In genomic region chr2:88711331-88711730, GRCh38 we compare ENCODE assay signal across 22 cellular contexts. TPM values are rescaled to one million over a fixed set of nuclear protein-coding genes. Genes with fewer than 3 reads are reported as not detected.
A peak's percentile ranks its signal among the peaks of the same experiment; 100 is the strongest.
DNase-seq lines count a peak whose midpoint lies in the region; ATAC-seq, FAIRE-seq and TF ChIP-seq lines count a peak whose summit lies in the region.
"Had no signal": no experiment of that assay in that cellular context is flagged by ENCODE, and none has a peak within 500 bp of the region (broad histone marks: within the 10 kb centered on the region; RNA-seq: fewer than 3 reads in every experiment).

No MANE protein-coding gene starts in this region.

- H3K27me3 ChIP-seq in small intestine (ENCODE audit: control insufficient read depth in 2 of 2, insufficient read depth in 2 of 2, low read length in 2 of 2) (no peaks in the 10 kb centered on the region), left ventricle myocardium inferior (ENCODE audit: low read depth) (no peaks in the 10 kb centered on the region)
- H3K27me3 ChIP-seq: BLaER1 had no signal

- H3K4me1 ChIP-seq in small intestine (ENCODE audit: control insufficient read depth in 2 of 2, insufficient read depth in 1 of 2, low read depth in 1 of 2, low read length in 1 of 2): peaks cover 0 to 7% of the 10 kb centered on the region in 2 donors
- peaks cover 53% of the 10 kb centered on the region for H3K4me1 ChIP-seq in left ventricle myocardium inferior
- H3K4me1 ChIP-seq: BLaER1 had no signal

- no peaks in the 10 kb centered on the region for H3K4me1 Mint-ChIP-seq in activated T-cell treated with anti-CD3 and anti-CD28 coated beads, Interleukin-2, amount 50 U/mL, for 72 hours (ENCODE audit: low read depth)
- peaks cover 8% of the 10 kb centered on the region for H3K4me1 Mint-ChIP-seq in CD14-positive monocyte
- H3K4me1 Mint-ChIP-seq: B cell had no signal

- H3K4me3 ChIP-seq in small intestine (ENCODE audit: low read depth in 1 of 2, low read length in 2 of 2) (no peak overlapping the region), left ventricle myocardium inferior (no peak overlapping the region)
- H3K4me3 ChIP-seq: BLaER1, GM12878, GM23338 had no signal

- peak overlapping the region; percentile 29 for H3K27ac Mint-ChIP-seq in activated T-cell treated with anti-CD3 and anti-CD28 coated beads, Interleukin-2, amount 50 U/mL, for 72 hours
- no peak overlapping the region for H3K27ac Mint-ChIP-seq in CD14-positive monocyte
- H3K27ac Mint-ChIP-seq: B cell, GM23338, H9 had no signal

- H3K36me3 ChIP-seq in small intestine (ENCODE audit: control insufficient read depth in 2 of 2, insufficient read depth in 2 of 2, low read length in 2 of 2) (no peaks in the 10 kb centered on the region), left ventricle myocardium inferior (no peaks in the 10 kb centered on the region)

- H3K27ac ChIP-seq in small intestine (ENCODE audit: low read depth in 1 of 2, low read length in 1 of 2) (no peak overlapping the region), left ventricle myocardium inferior (replicated peaks) (no peak overlapping the region)
- H3K27ac ChIP-seq: 22Rv1, BLaER1, C4-2B had no signal

- no peak for DNase-seq in activated T-cell treated with anti-CD3 and anti-CD28 coated beads, Interleukin-2, amount 50 U/mL, for 72 hours
- no peak for DNase-seq in activated T-cell treated with anti-CD3 and anti-CD28 coated beads, Interleukin-2, amount 50 U/mL, for 1 hour
- DNase-seq in erythroblast (lab: John Stamatoyannopoulos, UW) (peak; percentile 25 to 82), small intestine (peak; percentile 23), CD14-positive monocyte (ENCODE audit: low spot score) (no peak), left ventricle myocardium inferior (no peak)
- DNase-seq: CD4-positive, alpha-beta memory T cell; DMS153; DND-41; H9 had no signal

- H3K27me3 Mint-ChIP-seq in activated T-cell treated with anti-CD3 and anti-CD28 coated beads, Interleukin-2, amount 50 U/mL, for 72 hours (ENCODE audit: low read depth): no peaks in the 10 kb centered on the region
- H3K27me3 Mint-ChIP-seq in CD14-positive monocyte (ENCODE audit: low read depth in 3 of 3): peaks cover 0 to 2% (median 0%) of the 10 kb centered on the region in 3 donors
- H3K27me3 Mint-ChIP-seq: B cell; CD4-positive, alpha-beta memory T cell had no signal

- intact Hi-C loops in CD14-positive monocyte (cut with micrococcal nuclease): no loop called here
- intact Hi-C loops in left ventricle myocardium inferior (cut with micrococcal nuclease): no loop called here

- FAIRE-seq in small intestine (lab: Jason Lieb, UNC): no peak
- FAIRE-seq: A204.1, G401.6, GM12878, GM19239 had no signal

- H3K36me3 Mint-ChIP-seq in activated T-cell treated with anti-CD3 and anti-CD28 coated beads, Interleukin-2, amount 50 U/mL, for 72 hours (ENCODE audit: insufficient read depth in 2 of 2): peaks cover 3 to 16% of the 10 kb centered on the region in 2 donors
- peaks cover 17 to 24% of the 10 kb centered on the region in 2 donors for H3K36me3 Mint-ChIP-seq in CD14-positive monocyte

- no peak for TF ChIP-seq POLR2A in erythroblast (IDR thresholded peaks at IDR 0.05; ENCODE audit: low read length)

- no peaks in the 10 kb centered on the region for H3K9me3 ChIP-seq in small intestine (ENCODE audit: control insufficient read depth, low read depth)
- H3K9me3 ChIP-seq in left ventricle myocardium inferior (replicated peaks): no peaks in the 10 kb centered on the region
- H3K9me3 ChIP-seq: Caco-2 had no signal

- no peak overlapping the region for H3K4me3 Mint-ChIP-seq in activated T-cell treated with anti-CD3 and anti-CD28 coated beads, Interleukin-2, amount 50 U/mL, for 72 hours
- no peak overlapping the region for H3K4me3 Mint-ChIP-seq in CD14-positive monocyte
- H3K4me3 Mint-ChIP-seq: B cell; CD4-positive, alpha-beta memory T cell; GM23338; H9 had no signal

- H3K9me3 Mint-ChIP-seq in activated T-cell treated with anti-CD3 and anti-CD28 coated beads, Interleukin-2, amount 50 U/mL, for 72 hours: no peaks in the 10 kb centered on the region
- H3K9me3 Mint-ChIP-seq in CD14-positive monocyte: peaks cover 0 to 6% (median 3%) of the 10 kb centered on the region in 7 donors
- H3K9me3 Mint-ChIP-seq: GM23338 had no signal

- TF ChIP-seq CTCF in CD14-positive monocyte (IDR thresholded peaks at IDR 0.05) (no peak), left ventricle myocardium inferior (IDR thresholded peaks at IDR 0.05; ENCODE audit: borderline replicate concordance) (no peak)

- ATAC-seq in activated T-cell treated with anti-CD3 and anti-CD28 coated beads, Interleukin-2, amount 50 U/mL, for 72 hours (replicated peaks in 1 of 2): no peak
- no peak for ATAC-seq in GM19351 (IDR thresholded peaks at IDR 0.05; ENCODE audit: unreplicated experiment)
- ATAC-seq: GM12878, GM23338, HCT116 had no signal

RNA-seq across cellular contexts. Expression of gene RPIA, which starts 19.9 kb away (rescaled TPM):
- total RNA-seq in activated T-cell treated with anti-CD3 and anti-CD28 coated beads, Interleukin-2, amount 50 U/mL, for 72 hours: 10 to 100 TPM; 32.3 to 43.8 TPM
- polyA plus RNA-seq in small intestine: 10 to 100 TPM; 14.5 to 53.7 (median 16.2) TPM
- 10 to 100 TPM; 17.9 to 23.1 TPM for polyA plus RNA-seq in CD14-positive monocyte
- total RNA-seq in left ventricle myocardium inferior: 18.0 TPM

Comparison
In these comparisons a context has a peak if more than half of its experiments do, and no peak if none do; other contexts are left out.
1. DNase-seq: peak in erythroblast (2 of 2) and small intestine (single experiment); none in activated T-cell treated with anti-CD3 and anti-CD28 coated beads, Interleukin-2, amount 50 U/mL, for 72 hours (0 of 2), activated T-cell treated with anti-CD3 and anti-CD28 coated beads, Interleukin-2, amount 50 U/mL, for 1 hour (single experiment), CD14-positive monocyte (single experiment) and left ventricle myocardium inferior (single experiment).